13 cellular contexts compared by ENCODE assay signal in genomic region chr2:223865907-223866508, GRCh38. TPM values are rescaled to one million over a fixed set of nuclear protein-coding genes. Genes with fewer than 3 reads are reported as not detected.
A peak's percentile ranks its signal among the peaks of the same experiment; 100 is the strongest.
DNase-seq lines count a peak whose midpoint lies in the region; ATAC-seq and TF ChIP-seq lines count a peak whose summit lies in the region.
"Had no signal": no experiment of that assay in that cellular context is flagged by ENCODE, and none has a peak within 500 bp of the region (broad histone marks: within the 10 kb centered on the region; RNA-seq: fewer than 3 reads in every experiment).

No MANE protein-coding gene starts in this region.

- H3K27ac ChIP-seq in PC-9 (0 out of 2 replicates have a peak overlapping the region, but pooled peaks have one; percentile 0), esophagus muscularis mucosa (replicated peaks in 1 of 4) (no peak overlapping the region)
- H3K27ac ChIP-seq: gastrocnemius medialis had no signal

- WGBS in esophagus muscularis mucosa, result 68% methylated on average over 2 of the region's 2 CpGs

- H3K4me1 Mint-ChIP-seq in type B pancreatic cell (ENCODE audit: unreplicated experiment), result peaks cover 4% of the 10 kb centered on the region

- BruUV-seq in PC-9 (replicated peaks; lab: Mats Ljungman, UMichigan), result no TSS peak

- H3K36me3 Mint-ChIP-seq in type B pancreatic cell, result peaks cover 5% of the 10 kb centered on the region

- POLR2A ChIA-PET in PC-9 (lab: Charles Lee; ENCODE audit: unreplicated experiment), result interaction anchor here (0.7 kb wide), 1 partner anchor 75 kb away, joined by 3 read pairs; no protein-coding TSS in a partner anchor

- no peaks in the 10 kb centered on the region for H3K27me3 ChIP-seq in PC-9 (ENCODE audit: insufficient read depth, low read depth)
- H3K27me3 ChIP-seq in esophagus muscularis mucosa, result no peaks in the 10 kb centered on the region
- H3K27me3 ChIP-seq: gastrocnemius medialis had no signal

- H3K9me3 ChIP-seq in PC-9 (ENCODE audit: insufficient read depth, low read depth) (no peaks in the 10 kb centered on the region), esophagus muscularis mucosa (no peaks in the 10 kb centered on the region)
- H3K9me3 ChIP-seq: gastrocnemius medialis had no signal

- TF ChIP-seq CTCF in GM12865 (IDR thresholded peaks at IDR 0.05; ENCODE audit: insufficient read depth, low read depth, low read length, missing control alignments), result no peak
- no peak for TF ChIP-seq CTCF in PC-9 (conservative IDR thresholded peaks at IDR 0.05)
- no peak for TF ChIP-seq CTCF in esophagus muscularis mucosa (IDR thresholded peaks at IDR 0.05)
- TF ChIP-seq CTCF in type B pancreatic cell (conservative IDR thresholded peaks at IDR 0.05), result no peak

- no peaks in the 10 kb centered on the region for H3K9me2 ChIP-seq in PC-9 (ENCODE audit: insufficient read depth)

- H3K27ac Mint-ChIP-seq in type B pancreatic cell, result no peak overlapping the region

- H3K4me1 ChIP-seq in PC-9 (replicated peaks; ENCODE audit: insufficient read depth), result peaks cover 29% of the 10 kb centered on the region
- no peaks in the 10 kb centered on the region for H3K4me1 ChIP-seq in esophagus muscularis mucosa
- H3K4me1 ChIP-seq: gastrocnemius medialis had no signal

- H3F3A ChIP-seq in PC-9 (ENCODE audit: insufficient read depth, low read depth), result peaks cover 19% of the 10 kb centered on the region

- H3K4me3 ChIP-seq in GM12865 (ENCODE audit: low read depth, low read length) (no peak overlapping the region), PC-9 (no peak overlapping the region), esophagus muscularis mucosa (no peak overlapping the region)
- H3K4me3 ChIP-seq: gastrocnemius medialis, lung had no signal

- H2AFZ ChIP-seq in PC-9, result no peak overlapping the region

- no peak overlapping the region for H3K4me3 Mint-ChIP-seq in type B pancreatic cell

- TF ChIP-seq POLR2A in esophagus muscularis mucosa (IDR thresholded peaks at IDR 0.05; ENCODE audit: low read depth), result no peak

- no peaks in the 10 kb centered on the region for H3K27me3 Mint-ChIP-seq in type B pancreatic cell

- intact Hi-C loops in PC-9 (cut with micrococcal nuclease; ENCODE audit: unreplicated experiment), result loop anchor here (10.0 kb wide), 1 partner anchor 321 kb away; no protein-coding TSS in a partner anchor
- intact Hi-C loops in esophagus muscularis mucosa (cut with DNase I), result no loop called here

- ATAC-seq in GM21529 (IDR thresholded peaks at IDR 0.05; ENCODE audit: unreplicated experiment) (peak; percentile 59), esophagus mucosa (peak; percentile 81)
- ATAC-seq: gastrocnemius medialis had no signal

- no peaks in the 10 kb centered on the region for H3K79me2 ChIP-seq in PC-9 (ENCODE audit: low read depth)

- no peaks in the 10 kb centered on the region for H3K9me3 Mint-ChIP-seq in type B pancreatic cell

- no peak overlapping the region for H3K4me2 ChIP-seq in PC-9

- no peak for TF ChIP-seq EP300 in esophagus muscularis mucosa (IDR thresholded peaks at IDR 0.05)

- H4K20me1 ChIP-seq in PC-9 (ENCODE audit: insufficient read depth), result no peaks in the 10 kb centered on the region

- DNase-seq in GM12865 (ENCODE audit: low read depth) (peak; percentile 28), PC-9 (no peak), esophagus muscularis mucosa (ENCODE audit: extremely low spot score) (no peak), NCI-H446 treated with DMSO at 0.1 percent for 48 hours (lab: John Stamatoyannopoulos, UW) (no peak), HK-2 (ENCODE audit: unreplicated experiment) (no peak), type B pancreatic cell (ENCODE audit: extremely low spot score, unreplicated experiment) (no peak)
- DNase-seq: DMS53, gastrocnemius medialis, NCI-H774, posterior cingulate gyrus had no signal

- H3K36me3 ChIP-seq in PC-9 (ENCODE audit: low read depth) (no peaks in the 10 kb centered on the region), esophagus muscularis mucosa (peaks cover 0 to 11% (median 10%) of the 10 kb centered on the region in 4 donors)
- H3K36me3 ChIP-seq: gastrocnemius medialis had no signal

- CTCF ChIA-PET in PC-9 (lab: Charles Lee), result interaction anchor here (0.6 kb wide), 1 partner anchor 104 kb away, joined by 6 read pairs; no protein-coding TSS in a partner anchor

RNA-seq across cellular contexts. Expression of gene AP1S3, which starts 28.6 kb away (rescaled TPM):
- total RNA-seq in PC-9 (2021) (61.3 and 73.3 TPM in 2 replicates), esophagus mucosa (20.8 TPM), esophagus muscularis mucosa (1 to 10 TPM in 2 of 4 donors, under 1 TPM in 2; 0.40 to 2.7 (median 0.85) TPM), type B pancreatic cell (ENCODE audit: low replicate concordance) (7.8 and 16.1 TPM in 2 replicates)
